8 cellular contexts compared by ENCODE assay signal in genomic region chr3:38497026-38497425, GRCh38. TPM values are rescaled to one million over a fixed set of nuclear protein-coding genes. Genes with fewer than 3 reads are reported as not detected.
A peak's percentile ranks its signal among the peaks of the same experiment; 100 is the strongest.
DNase-seq lines count a peak whose midpoint lies in the region; ATAC-seq lines count a peak whose summit lies in the region.

No MANE protein-coding gene starts in this region.

- peaks cover 11% of the 10 kb centered on the region for H3K36me3 Mint-ChIP-seq in CD4-positive, CD25-positive, alpha-beta regulatory T cell
- H3K36me3 Mint-ChIP-seq in naive thymus-derived CD8-positive, alpha-beta T cell: peaks cover 0 to 28% (median 0%) of the 10 kb centered on the region in 3 donors

- no peak for ATAC-seq in CD4-positive, CD25-positive, alpha-beta regulatory T cell (ENCODE audit: low read depth in 2 of 2)
- no peak for ATAC-seq in naive thymus-derived CD8-positive, alpha-beta T cell
- no peak for ATAC-seq in GM18520 (IDR thresholded peaks at IDR 0.05; ENCODE audit: unreplicated experiment)

- peaks cover 12 to 46% (median 27%) of the 10 kb centered on the region in 4 donors for H3K4me1 Mint-ChIP-seq in CD4-positive, CD25-positive, alpha-beta regulatory T cell
- H3K4me1 Mint-ChIP-seq in naive thymus-derived CD8-positive, alpha-beta T cell: peaks cover 13 to 26% (median 22%) of the 10 kb centered on the region in 4 donors

- H3K4me1 ChIP-seq in CD4-positive, CD25-positive, alpha-beta regulatory T cell (ENCODE audit: control insufficient read depth, insufficient read depth, low read length, poor library complexity, severe bottlenecking): peaks cover 19% of the 10 kb centered on the region

- H3K4me3 Mint-ChIP-seq in CD4-positive, CD25-positive, alpha-beta regulatory T cell: peak overlapping the region; percentile 95 to 98 (median 98)
- peak overlapping the region; percentile 88 to 99 (median 97) for H3K4me3 Mint-ChIP-seq in naive thymus-derived CD8-positive, alpha-beta T cell

- peak overlapping the region; percentile 90 for H3K4me3 ChIP-seq in CD4-positive, CD25-positive, alpha-beta regulatory T cell (ENCODE audit: low read depth, low read length)

- POLR2A ChIA-PET in naive thymus-derived CD8-positive, alpha-beta T cell (lab: Charles Lee): interaction anchor here (1.1 to 1.8 kb wide), 4 partner anchors 14 to 332 kb away, joined by 4 to 8 read pairs (median 6); partner anchors contain the start of gene OXSR1

- peak overlapping the region; percentile 82 to 95 (median 94) for H3K27ac Mint-ChIP-seq in CD4-positive, CD25-positive, alpha-beta regulatory T cell
- peak overlapping the region in 8 of 10 donors; percentile 61 to 97 (median 86) for H3K27ac Mint-ChIP-seq in naive thymus-derived CD8-positive, alpha-beta T cell

- H3K27me3 Mint-ChIP-seq in CD4-positive, CD25-positive, alpha-beta regulatory T cell: no peaks in the 10 kb centered on the region
- H3K27me3 Mint-ChIP-seq in naive thymus-derived CD8-positive, alpha-beta T cell: no peaks in the 10 kb centered on the region

- H3K27ac ChIP-seq in CD4-positive, CD25-positive, alpha-beta regulatory T cell (ENCODE audit: insufficient read depth, low read length, poor library complexity, severe bottlenecking): no peak overlapping the region

- H3K36me3 ChIP-seq in CD4-positive, CD25-positive, alpha-beta regulatory T cell (ENCODE audit: control insufficient read depth, insufficient read depth, low read length): peaks cover 15% of the 10 kb centered on the region

- DNase-seq in CD4-positive, CD25-positive, alpha-beta regulatory T cell: peak in 1 of 3 donors; percentile 9
- DNase-seq in LHCN-M2 (ENCODE audit: low read depth) (peak; percentile 76), cerebellar cortex (ENCODE audit: low spot score) (peak; percentile 31), SIG-M5 treated with dmso at 0.1 percent for 504 hours (lab: John Stamatoyannopoulos, UW; ENCODE audit: unreplicated experiment) (no peak), middle frontal gyrus (ENCODE audit: extremely low spot score, low spot score) (no peak), KG1 (lab: John Stamatoyannopoulos, UW) (no peak)
- no peak for DNase-seq in naive thymus-derived CD8-positive, alpha-beta T cell

- no peaks in the 10 kb centered on the region for H3K27me3 ChIP-seq in CD4-positive, CD25-positive, alpha-beta regulatory T cell (ENCODE audit: control insufficient read depth, insufficient read depth, low read length)

- H3K9me3 Mint-ChIP-seq in CD4-positive, CD25-positive, alpha-beta regulatory T cell: peaks cover 0 to 1% (median 0%) of the 10 kb centered on the region in 7 donors
- no peaks in the 10 kb centered on the region for H3K9me3 Mint-ChIP-seq in naive thymus-derived CD8-positive, alpha-beta T cell

- H3K9me3 ChIP-seq in CD4-positive, CD25-positive, alpha-beta regulatory T cell (ENCODE audit: control insufficient read depth in 2 of 2, low read length in 2 of 2): no peaks in the 10 kb centered on the region

RNA-seq across cellular contexts. Expression of gene EXOG, which starts 0.9 kb away (rescaled TPM):
- 26.0 TPM for total RNA-seq in CD4-positive, CD25-positive, alpha-beta regulatory T cell
- 1 to 10 TPM; 5.9 to 9.6 (median 8.3) TPM for polyA plus RNA-seq in CD4-positive, CD25-positive, alpha-beta regulatory T cell
- 21.4 and 22.6 TPM in 2 replicates for total RNA-seq in LHCN-M2 (2014; rRNA removed)
- 12.3 TPM for polyA plus RNA-seq in LHCN-M2 (2012)
- 10 to 100 TPM; 32.7 to 33.5 TPM for total RNA-seq in naive thymus-derived CD8-positive, alpha-beta T cell
- 1 to 10 TPM; 2.6 to 8.4 (median 6.3) TPM for polyA plus RNA-seq in naive thymus-derived CD8-positive, alpha-beta T cell

RNA-seq across cellular contexts. Expression of gene ACVR2B, which starts 43.3 kb away (rescaled TPM):
- 12.7 TPM for total RNA-seq in CD4-positive, CD25-positive, alpha-beta regulatory T cell
- polyA plus RNA-seq in CD4-positive, CD25-positive, alpha-beta regulatory T cell: 1 to 10 TPM in 2 of 4 donors, under 1 TPM in 2; 0.14 to 2.4 (median 1.0) TPM
- 1.5 and 1.7 TPM in 2 replicates for total RNA-seq in LHCN-M2 (2014; rRNA removed)
- polyA plus RNA-seq in LHCN-M2 (2012): 0.36 TPM
- total RNA-seq in naive thymus-derived CD8-positive, alpha-beta T cell: 10 to 100 TPM; 13.7 to 16.1 TPM
- polyA plus RNA-seq in naive thymus-derived CD8-positive, alpha-beta T cell: 1 to 10 TPM in 2 of 3 donors, under 1 TPM in 1; 0.69 to 1.9 (median 1.2) TPM

Comparison
In these comparisons a context has a peak if more than half of its experiments do, and no peak if none do; other contexts are left out.
1. DNase-seq: peak in LHCN-M2 (single experiment) and cerebellar cortex (single experiment); none in naive thymus-derived CD8-positive, alpha-beta T cell (0 of 10), SIG-M5 treated with dmso at 0.1 percent for 504 hours (single experiment), middle frontal gyrus (single experiment) and KG1 (single experiment).